Comparison of ENCODE assay signal across 35 cellular contexts in genomic region chr7:132560105-132560504, GRCh38. TPM values are rescaled to one million over a fixed set of nuclear protein-coding genes. Genes with fewer than 3 reads are reported as not detected.
"Had no signal": no experiment of that assay in that cellular context is flagged by ENCODE, and none has a peak within 500 bp of the region (broad histone marks: within the 10 kb centered on the region; RNA-seq: fewer than 3 reads in every experiment).

No MANE protein-coding gene starts in this region.

- H3K36me3 ChIP-seq: MG63 had no signal

- H3K9me3 ChIP-seq: MG63 had no signal

- H3K27me3 ChIP-seq: MG63 had no signal

- DNase-seq: Karpas-422, Kasumi-1, KG1, MG63, MM.1S, MV-4-11, NCI-H1048, NCI-H1092, NCI-H1092 treated with DMSO at 0.1 percent for 48 hours, NCI-H1105, NCI-H1105 treated with DMSO at 0.1 percent for 48 hours, NCI-H1417 treated with DMSO at 0.1 percent for 48 hours, NCI-H1436, NCI-H1436 treated with DMSO at 0.1 percent for 48 hours, NCI-H146, NCI-H1694, NCI-H1694 treated with DMSO at 0.1 percent for 48 hours, NCI-H187, NCI-H187 treated with DMSO at 0.1 percent for 48 hours, NCI-H1930, NCI-H2029, NCI-H2029 treated with DMSO at 0.1 percent for 48 hours, NCI-H2081, NCI-H2081 treated with DMSO at 0.1 percent for 48 hours, NCI-H2107, NCI-H2171, NCI-H2171 treated with DMSO at 0.1 percent for 48 hours, NCI-H2227 treated with DMSO at 0.1 percent for 48 hours, NCI-H226, NCI-H446, NCI-H446 treated with DMSO at 0.1 percent for 48 hours, NCI-H510A had no signal

- H3K27ac ChIP-seq: KMS-11 had no signal

- H3K4me2 ChIP-seq: KMS-11 had no signal

- H3K9ac ChIP-seq: KMS-11 had no signal

- H3K4me3 ChIP-seq: MG63 had no signal

RNA-seq across cellular contexts. Expression of gene PLXNA4, which starts 16.2 kb away (rescaled TPM):
- total RNA-seq: LHCN-M2, MCF 10A had no signal
